16 cellular contexts compared by ENCODE assay signal in the genomic region with DNA sequence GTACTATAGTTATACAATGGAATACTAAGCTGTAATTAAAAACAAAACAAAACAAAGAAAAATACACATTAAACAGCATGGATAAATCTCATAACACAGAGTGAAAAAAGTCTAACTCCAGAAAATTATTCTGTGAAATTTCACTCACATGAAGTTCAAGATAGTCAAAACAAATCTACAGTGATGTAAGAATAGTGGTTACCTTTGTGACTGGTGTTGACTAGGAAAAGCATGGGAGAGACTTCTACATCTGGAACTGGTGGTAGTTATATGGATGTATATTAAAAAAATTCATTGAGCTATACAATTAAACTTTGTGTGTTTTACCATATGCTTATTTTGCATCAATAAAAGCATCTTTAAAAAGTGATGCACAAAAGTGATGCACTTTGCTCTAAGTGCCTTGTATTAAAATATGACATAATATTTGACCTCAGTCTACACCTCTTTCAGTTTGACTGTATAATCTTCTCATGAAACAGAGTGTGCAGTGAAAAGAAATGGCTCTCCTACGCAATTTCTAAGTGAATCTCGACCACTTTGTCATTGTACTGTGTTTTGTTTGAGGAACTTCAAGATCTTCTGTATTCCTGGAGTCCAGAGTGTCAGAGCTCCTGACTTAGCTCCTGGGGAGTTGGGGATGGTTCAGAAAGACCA. TPM values are rescaled to one million over a fixed set of nuclear protein-coding genes. Genes with fewer than 3 reads are reported as not detected.
DNase-seq lines count a peak whose midpoint lies in the region; ATAC-seq and TF ChIP-seq lines count a peak whose summit lies in the region.
"Had no signal": no experiment of that assay in that cellular context is flagged by ENCODE, and none has a peak within 500 bp of the region (broad histone marks: within the 10 kb centered on the region; RNA-seq: fewer than 3 reads in every experiment).

No MANE protein-coding gene starts in this region.

- no peaks in the 10 kb centered on the region for H3K9me3 Mint-ChIP-seq in activated naive CD4-positive, alpha-beta T cell treated with anti-CD3 and anti-CD28 coated beads, Interleukin-2, amount 50 U/mL, for 72 hours
- H3K9me3 Mint-ChIP-seq in naive thymus-derived CD8-positive, alpha-beta T cell: peaks cover 0 to 2% (median 0%) of the 10 kb centered on the region in 9 donors

- peak overlapping the region in 1 of 2 donors; percentile 60 for H3K27ac Mint-ChIP-seq in activated naive CD4-positive, alpha-beta T cell treated with anti-CD3 and anti-CD28 coated beads, Interleukin-2, amount 50 U/mL, for 72 hours
- peak overlapping the region in 3 of 10 donors; percentile 10 to 72 (median 27) for H3K27ac Mint-ChIP-seq in naive thymus-derived CD8-positive, alpha-beta T cell
- H3K27ac Mint-ChIP-seq: progenitor cell of endocrine pancreas had no signal

- no peak overlapping the region for H3K4me3 ChIP-seq in OCI-LY3 (ENCODE audit: low read length)
- H3K4me3 ChIP-seq: esophagus squamous epithelium, thyroid gland had no signal

- H2AFZ ChIP-seq in OCI-LY3 (ENCODE audit: low read depth, low read length): no peak overlapping the region

- no peak for DNase-seq in activated naive CD4-positive, alpha-beta T cell treated with anti-CD3 and anti-CD28 coated beads, Interleukin-2, amount 50 U/mL, for 72 hours (ENCODE audit: low spot score in 2 of 2)
- DNase-seq in activated naive CD4-positive, alpha-beta T cell (lab: John Stamatoyannopoulos, UW): no peak
- DNase-seq in T1000 (lab: John Stamatoyannopoulos, UW): no peak
- DNase-seq in naive thymus-derived CD8-positive, alpha-beta T cell: no peak
- DNase-seq in AG08396 (ENCODE audit: low spot score): no peak
- DNase-seq: anterior cingulate cortex; Calu3; cortex of kidney; esophagus squamous epithelium; hippocampal formation; stimulated activated CD4-positive, alpha-beta T cell treated with anti-CD3 and anti-CD28 coated beads, Interleukin-15, amount 100 ng/mL, for 24 hours; thyroid gland had no signal

- H3K27ac ChIP-seq in OCI-LY3 (ENCODE audit: low read length): no peak overlapping the region
- H3K27ac ChIP-seq: esophagus squamous epithelium, thyroid gland had no signal

- TF ChIP-seq CTCF in OCI-LY3 (IDR thresholded peaks at IDR 0.05; ENCODE audit: low read depth, low read length): no peak

- POLR2A ChIA-PET in naive thymus-derived CD8-positive, alpha-beta T cell (lab: Charles Lee): no interaction called here

- H3K9ac ChIP-seq in OCI-LY3 (ENCODE audit: low read length): no peak overlapping the region

- H3K4me2 ChIP-seq in OCI-LY3 (ENCODE audit: low read length): peak overlapping the region; percentile 23; the same call in 1 of the 2 replicates

- H3K4me1 ChIP-seq in OCI-LY3 (ENCODE audit: low read length): peaks cover under 1% of the 10 kb centered on the region; the same call in 1 of the 2 replicates
- H3K4me1 ChIP-seq: esophagus squamous epithelium, thyroid gland had no signal

- H4K20me1 ChIP-seq in OCI-LY3 (ENCODE audit: insufficient read depth, low read length): no peaks in the 10 kb centered on the region

- H3K36me3 ChIP-seq in OCI-LY3 (replicated peaks; ENCODE audit: low read depth, low read length): no peaks in the 10 kb centered on the region
- H3K36me3 ChIP-seq: esophagus squamous epithelium, thyroid gland had no signal

- H3K79me2 ChIP-seq in OCI-LY3 (ENCODE audit: low read length): no peaks in the 10 kb centered on the region

- H3K27me3 ChIP-seq in OCI-LY3 (ENCODE audit: low read depth, low read length): no peaks in the 10 kb centered on the region
- H3K27me3 ChIP-seq: esophagus squamous epithelium, thyroid gland had no signal

- peak; percentile 54 to 78 for ATAC-seq in activated naive CD4-positive, alpha-beta T cell treated with anti-CD3 and anti-CD28 coated beads, Interleukin-2, amount 50 U/mL, for 72 hours
- ATAC-seq in HG02798 (IDR thresholded peaks at IDR 0.05; ENCODE audit: poor library complexity, unreplicated experiment) (peak; percentile 78), HG03097 (IDR thresholded peaks at IDR 0.05; ENCODE audit: low FRiP score, unreplicated experiment) (no peak)
- ATAC-seq in naive thymus-derived CD8-positive, alpha-beta T cell: no peak

- H3K36me3 Mint-ChIP-seq in activated naive CD4-positive, alpha-beta T cell treated with anti-CD3 and anti-CD28 coated beads, Interleukin-2, amount 50 U/mL, for 72 hours: peaks cover 18 to 23% of the 10 kb centered on the region in 2 donors
- H3K36me3 Mint-ChIP-seq in naive thymus-derived CD8-positive, alpha-beta T cell: peaks cover 0 to 74% (median 42%) of the 10 kb centered on the region in 3 donors

- H3K27me3 Mint-ChIP-seq in naive thymus-derived CD8-positive, alpha-beta T cell: no peaks in the 10 kb centered on the region

- peaks cover 28 to 70% (median 59%) of the 10 kb centered on the region in 4 donors for H3K4me1 Mint-ChIP-seq in naive thymus-derived CD8-positive, alpha-beta T cell

- H3K4me3 Mint-ChIP-seq in naive thymus-derived CD8-positive, alpha-beta T cell: no peak overlapping the region

- no peaks in the 10 kb centered on the region for H3K9me3 ChIP-seq in OCI-LY3 (ENCODE audit: insufficient read depth, low read length)
- H3K9me3 ChIP-seq: esophagus squamous epithelium, thyroid gland had no signal

RNA-seq across cellular contexts. Expression of a gene that starts 28.0 kb away (rescaled TPM):
- 10 to 100 TPM; 56.5 to 67.1 TPM for total RNA-seq in activated naive CD4-positive, alpha-beta T cell treated with anti-CD3 and anti-CD28 coated beads, Interleukin-2, amount 50 U/mL, for 72 hours
- total RNA-seq in naive thymus-derived CD8-positive, alpha-beta T cell: 100 to 1,000 TPM; 134 to 137 TPM
- polyA plus RNA-seq in naive thymus-derived CD8-positive, alpha-beta T cell: 10 to 100 TPM; 63.2 to 75.8 (median 73.7) TPM

Comparison
In these comparisons a context has a peak if more than half of its experiments do, and no peak if none do; other contexts are left out.
1. ATAC-seq: peak in activated naive CD4-positive, alpha-beta T cell treated with anti-CD3 and anti-CD28 coated beads, Interleukin-2, amount 50 U/mL, for 72 hours (2 of 2) and HG02798 (single experiment); none in HG03097 (single experiment) and naive thymus-derived CD8-positive, alpha-beta T cell (0 of 2).